In the genomic region with DNA sequence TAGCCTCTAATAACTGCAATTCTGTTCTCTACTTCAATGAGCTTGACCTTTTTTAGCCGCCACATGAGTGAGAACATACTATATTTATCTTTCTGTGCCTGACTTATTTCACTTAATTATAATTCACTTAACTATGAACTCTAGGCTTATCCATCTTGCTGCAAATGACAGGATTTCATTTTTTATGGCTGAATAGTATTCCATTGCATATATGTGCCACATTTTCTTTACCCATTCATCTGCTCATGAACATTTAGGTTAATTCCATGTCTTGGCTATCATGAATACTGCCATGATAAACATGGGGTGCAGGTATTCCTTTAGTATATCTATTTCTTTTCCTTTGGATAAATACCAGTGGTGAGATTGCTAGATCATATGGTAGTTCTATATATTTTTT, we compare ENCODE assay signal across 29 cellular contexts.
"Had no signal": no experiment of that assay in that cellular context is flagged by ENCODE, and none has a peak within 500 bp of the region (broad histone marks: within the 10 kb centered on the region; RNA-seq: fewer than 3 reads in every experiment).

No MANE protein-coding gene starts in this region.

- FAIRE-seq: urothelium cell line had no signal

- H3K27ac Mint-ChIP-seq: stimulated activated effector memory CD8-positive, alpha-beta T cell treated with anti-CD3 and anti-CD28 coated beads, Interleukin-12 subunit alpha, Interleukin-12 subunit beta, amount 100 ng/mL, for 72 hours; stimulated activated memory B cell treated with anti-CD40 and anti-IgM and Interleukin-4, amounts not matched to agents 10 μg/mL and 1 μg/mL and 100 μg/mL, for 72 hours; stimulated activated naive B cell treated with anti-CD40 and anti-IgM and Interleukin-4, amounts not matched to agents 10 μg/mL and 1 μg/mL and 100 μg/mL, for 72 hours; stimulated activated naive CD8-positive, alpha-beta T cell treated with anti-CD3 and anti-CD28 coated beads, Interleukin-15, amount 100 ng/mL, for 72 hours; stimulated activated naive CD8-positive, alpha-beta T cell treated with anti-CD3 and anti-CD28 coated beads, Interleukin-15, Interleukin-2, amounts not matched to agents 100 ng/mL and 50 ng/mL, for 24 hours; type B pancreatic cell had no signal

- H3K4me1 ChIP-seq: suprapubic skin, testis, thyroid gland, tibial artery, tibial nerve, transverse colon, upper lobe of left lung, upper lobe of right lung, uterus, vagina had no signal

- H3K4me3 ChIP-seq: stomach, suprapubic skin, testis, thoracic aorta, thyroid gland, tibial artery, tibial nerve, transverse colon, upper lobe of left lung, upper lobe of right lung, uterus, vagina had no signal

- H3K36me3 ChIP-seq: thyroid gland, transverse colon, upper lobe of right lung, uterus, vagina had no signal

- H3K4me3 Mint-ChIP-seq: stimulated activated effector memory CD8-positive, alpha-beta T cell treated with anti-CD3 and anti-CD28 coated beads, Interleukin-12 subunit alpha, Interleukin-12 subunit beta, amount 100 ng/mL, for 72 hours; stimulated activated memory B cell treated with anti-CD40 and anti-IgM and Interleukin-4, amounts not matched to agents 10 μg/mL and 1 μg/mL and 100 μg/mL, for 72 hours; stimulated activated naive B cell treated with anti-CD40 and anti-IgM and Interleukin-4, amounts not matched to agents 10 μg/mL and 1 μg/mL and 100 μg/mL, for 72 hours; stimulated activated naive CD8-positive, alpha-beta T cell treated with anti-CD3 and anti-CD28 coated beads, Interleukin-15, amount 100 ng/mL, for 72 hours; stimulated activated naive CD8-positive, alpha-beta T cell treated with anti-CD3 and anti-CD28 coated beads, Interleukin-15, Interleukin-2, amounts not matched to agents 100 ng/mL and 50 ng/mL, for 24 hours; type B pancreatic cell had no signal

- H3K9me3 Mint-ChIP-seq: type B pancreatic cell had no signal

- ATAC-seq: stimulated activated effector memory CD8-positive, alpha-beta T cell treated with anti-CD3 and anti-CD28 coated beads, Interleukin-12 subunit alpha, Interleukin-12 subunit beta, amount 100 ng/mL, for 72 hours; stimulated activated memory B cell treated with anti-CD40 and anti-IgM and Interleukin-4, amounts not matched to agents 10 μg/mL and 1 μg/mL and 100 μg/mL, for 72 hours; stimulated activated naive B cell treated with anti-CD40 and anti-IgM and Interleukin-4, amounts not matched to agents 10 μg/mL and 1 μg/mL and 100 μg/mL, for 72 hours; stimulated activated naive CD8-positive, alpha-beta T cell treated with anti-CD3 and anti-CD28 coated beads, Interleukin-15, amount 100 ng/mL, for 72 hours; stimulated activated naive CD8-positive, alpha-beta T cell treated with anti-CD3 and anti-CD28 coated beads, Interleukin-15, Interleukin-2, amounts not matched to agents 100 U/mL and 50 U/mL, for 24 hours; upper lobe of right lung had no signal

- H3K4me1 Mint-ChIP-seq: stimulated activated effector memory CD8-positive, alpha-beta T cell treated with anti-CD3 and anti-CD28 coated beads, Interleukin-12 subunit alpha, Interleukin-12 subunit beta, amount 100 ng/mL, for 72 hours had no signal

- DNase-seq: stimulated activated CD4-positive, alpha-beta T cell treated with anti-CD3 and anti-CD28 coated beads, Interleukin-2, amount 100 ng/mL, for 48 hours; stimulated activated CD4-positive, alpha-beta T cell treated with anti-CD3 and anti-CD28 coated beads, Interleukin-4, amount 100 ng/mL, for 1 hour; stimulated activated CD4-positive, alpha-beta T cell treated with anti-CD3 and anti-CD28 coated beads, Interleukin-4, amount 100 ng/mL, for 24 hours; stimulated activated CD4-positive, alpha-beta T cell treated with anti-CD3 and anti-CD28 coated beads, Interleukin-4, amount 100 ng/mL, for 4 hours; stimulated activated CD8-positive, alpha-beta memory T cell treated with anti-CD3 and anti-CD28 coated beads, Interleukin-4, amount 100 ng/mL, for 48 hours; stimulated activated naive B cell treated with anti-CD40 and anti-IgM and Interleukin-4, amounts not matched to agents 10 μg/mL and 1 μg/mL and 100 μg/mL, for 72 hours; stimulated activated naive CD4-positive, alpha-beta T cell; stimulated activated naive CD4-positive, alpha-beta T cell treated with Interleukin-2 at 50 U/mL for 16 hours; stimulated activated naive CD8-positive, alpha-beta T cell treated with anti-CD3 and anti-CD28 coated beads, Interleukin-15, amount 100 ng/mL, for 72 hours; stimulated activated naive CD8-positive, alpha-beta T cell treated with anti-CD3 and anti-CD28 coated beads, Interleukin-15, Interleukin-2, amounts not matched to agents 100 U/mL and 50 U/mL, for 24 hours; stomach; substantia nigra; testis; thyroid gland; tibial artery; transverse colon; trophoblast cell; upper lobe of left lung; upper lobe of right lung; uterus had no signal

- H3K27me3 ChIP-seq: stomach, suprapubic skin, testis, thyroid gland, tibial artery, tibial nerve, transverse colon, upper lobe of left lung, upper lobe of right lung, uterus, vagina had no signal

- H3K9me3 ChIP-seq: suprapubic skin, testis, thyroid gland, transverse colon, upper lobe of left lung, upper lobe of right lung, uterus, vagina had no signal

- H3K27me3 Mint-ChIP-seq: stimulated activated naive B cell treated with anti-CD40 and anti-IgM and Interleukin-4, amounts not matched to agents 10 μg/mL and 1 μg/mL and 100 μg/mL, for 72 hours; stimulated activated naive CD8-positive, alpha-beta T cell treated with anti-CD3 and anti-CD28 coated beads, Interleukin-15, amount 100 ng/mL, for 72 hours; type B pancreatic cell had no signal

- H3K27ac ChIP-seq: stomach, suprapubic skin, testis, thoracic aorta, thyroid gland, tibial artery, tibial nerve, transverse colon, upper lobe of left lung, upper lobe of right lung, uterus, vagina had no signal

- H3K36me3 Mint-ChIP-seq: stimulated activated effector memory CD8-positive, alpha-beta T cell treated with anti-CD3 and anti-CD28 coated beads, Interleukin-12 subunit alpha, Interleukin-12 subunit beta, amount 100 ng/mL, for 72 hours; stimulated activated memory B cell treated with anti-CD40 and anti-IgM and Interleukin-4, amounts not matched to agents 10 μg/mL and 1 μg/mL and 100 μg/mL, for 72 hours had no signal
